17 cellular contexts compared by ENCODE assay signal in genomic region chr2:238890806-238891666, GRCh38. TPM values are rescaled to one million over a fixed set of nuclear protein-coding genes. Genes with fewer than 3 reads are reported as not detected.
DNase-seq lines count a peak whose midpoint lies in the region; TF ChIP-seq lines count a peak whose summit lies in the region.
"Had no signal": no experiment of that assay in that cellular context is flagged by ENCODE, and none has a peak within 500 bp of the region (broad histone marks: within the 10 kb centered on the region; RNA-seq: fewer than 3 reads in every experiment).

No MANE protein-coding gene starts in this region.

- H3K79me1 ChIP-seq in H9 (ENCODE audit: insufficient read depth, low read depth, low read length, poor library complexity, severe bottlenecking): no peaks in the 10 kb centered on the region

- H3K56ac ChIP-seq in H9 (ENCODE audit: insufficient read length, low read depth, low read length): no peak overlapping the region

- no peaks in the 10 kb centered on the region for H3K4me1 ChIP-seq in H9 (ENCODE audit: insufficient read depth, low read length)
- H3K4me1 ChIP-seq in adipocyte (ENCODE audit: control insufficient read depth, insufficient read depth, low read length): peaks cover 58% of the 10 kb centered on the region
- peaks cover 16% of the 10 kb centered on the region for H3K4me1 ChIP-seq in neural progenitor cell
- H3K4me1 ChIP-seq in suprapubic skin: peaks cover 23% of the 10 kb centered on the region

- H4K91ac ChIP-seq in H9 (ENCODE audit: insufficient read length, low read depth, low read length): no peak overlapping the region

- WGBS in H9 (ENCODE audit: extremely low coverage, insufficient read length, low lambda C conversion rate): no CpG with 5 or more reads among the region's 30 CpGs
- WGBS in suprapubic skin: 75% methylated on average over 26 of the region's 30 CpGs

- DNase-seq in H9 (no peak), adipocyte (ENCODE audit: low read depth) (no peak), neural progenitor cell (ENCODE audit: low spot score) (no peak), suprapubic skin (ENCODE audit: low spot score in 2 of 2) (no peak), GM10248 (ENCODE audit: extremely low spot score) (no peak), SIG-M5 (lab: John Stamatoyannopoulos, UW) (no peak)
- no peak for DNase-seq in activated effector memory CD4-positive, alpha-beta T cell treated with Interleukin-2 at 50 U/mL for 16 hours
- DNase-seq: CD4-positive, CD25-positive, alpha-beta regulatory T cell; DMS79; IMR-90; NCI-H1436 treated with DMSO at 0.1 percent for 48 hours; NCI-H1930; NCI-H2227 treated with DMSO at 0.1 percent for 48 hours; NCI-H510A; PC-9 had no signal

- no peak overlapping the region for H2BK5ac ChIP-seq in H9 (ENCODE audit: insufficient read length, low read length)

- H3T11ph ChIP-seq in H9 (ENCODE audit: low read length): no peak overlapping the region

- no peaks in the 10 kb centered on the region for H3K9me3 ChIP-seq in H9 (ENCODE audit: control insufficient read depth, low read depth, low read length)
- no peaks in the 10 kb centered on the region for H3K9me3 ChIP-seq in adipocyte (ENCODE audit: control insufficient read depth, low read length)
- H3K9me3 ChIP-seq in neural progenitor cell (ENCODE audit: low read depth): no peaks in the 10 kb centered on the region
- no peaks in the 10 kb centered on the region for H3K9me3 ChIP-seq in suprapubic skin

- no peak overlapping the region for H2BK15ac ChIP-seq in H9 (ENCODE audit: low read depth, low read length)

- no peak overlapping the region for H2BK120ac ChIP-seq in H9 (ENCODE audit: low read depth, low read length, poor library complexity, severe bottlenecking)

- H3K27ac ChIP-seq in H9 (ENCODE audit: insufficient read length, low read depth, low read length) (no peak overlapping the region), neural progenitor cell (no peak overlapping the region), suprapubic skin (peak overlapping the region; percentile 27)
- H3K27ac ChIP-seq: KMS-11, PC-9 had no signal

- H3F3A ChIP-seq in neural progenitor cell (ENCODE audit: low read depth): no peaks in the 10 kb centered on the region

- H3K23me2 ChIP-seq in H9 (ENCODE audit: insufficient read length, low read depth, low read length, poor library complexity, severe bottlenecking): no peaks in the 10 kb centered on the region

- no peaks in the 10 kb centered on the region; a peak in 1 of 5 replicates for H3K9me3 Mint-ChIP-seq in H9
- peaks cover 6% of the 10 kb centered on the region for H3K9me3 Mint-ChIP-seq in neural progenitor cell
- H3K9me3 Mint-ChIP-seq: CD4-positive, CD25-positive, alpha-beta regulatory T cell had no signal

- H3K4me3 ChIP-seq in adipocyte (ENCODE audit: low read length) (no peak overlapping the region), neural progenitor cell (no peak overlapping the region), suprapubic skin (no peak overlapping the region)
- H3K4me3 ChIP-seq: PC-9 had no signal

- H4K8ac ChIP-seq in H9 (replicated peaks; ENCODE audit: insufficient read length, low read depth, low read length): no peak overlapping the region

- H3K27ac Mint-ChIP-seq in H9: no peak overlapping the region
- peak overlapping the region; percentile 72 for H3K27ac Mint-ChIP-seq in neural progenitor cell
- H3K27ac Mint-ChIP-seq: CD4-positive, CD25-positive, alpha-beta regulatory T cell had no signal

- H2AFZ ChIP-seq in H9 (ENCODE audit: low read length) (no peak overlapping the region), neural progenitor cell (replicated peaks) (no peak overlapping the region)
- H2AFZ ChIP-seq: PC-9 had no signal

- no peaks in the 10 kb centered on the region for H3K79me2 ChIP-seq in H9 (ENCODE audit: insufficient read depth, low read length)
- H3K79me2 ChIP-seq in neural progenitor cell (ENCODE audit: low read depth): no peaks in the 10 kb centered on the region

- H3K9ac ChIP-seq in H9 (ENCODE audit: extremely low read depth, insufficient read length, low read length) (no peak overlapping the region), adipocyte (ENCODE audit: low read length) (peak overlapping the region; percentile 26), neural progenitor cell (no peak overlapping the region)
- H3K9ac ChIP-seq: KMS-11 had no signal

- H3K4me1 Mint-ChIP-seq in H9 (peaks cover 9 to 11% of the 10 kb centered on the region in 2 experiments), neural progenitor cell (peaks cover 31% of the 10 kb centered on the region)
- H3K4me1 Mint-ChIP-seq: CD4-positive, CD25-positive, alpha-beta regulatory T cell had no signal

- no peak overlapping the region for H4K5ac ChIP-seq in H9 (ENCODE audit: insufficient read length, low read depth, low read length)

- no peak overlapping the region for H2AK5ac ChIP-seq in H9 (ENCODE audit: insufficient read length, low read length)

- peaks cover 0 to 6% (median 3%) of the 10 kb centered on the region in 3 experiments; a peak in 1 of 7 replicates for H3K36me3 Mint-ChIP-seq in H9 (ENCODE audit: insufficient read depth in 1 of 3, low read depth in 3 of 3)
- peaks cover 2% of the 10 kb centered on the region for H3K36me3 Mint-ChIP-seq in neural progenitor cell
- H3K36me3 Mint-ChIP-seq: CD4-positive, CD25-positive, alpha-beta regulatory T cell had no signal

- H3K36me3 ChIP-seq in adipocyte (ENCODE audit: control insufficient read depth, insufficient read depth, low read length, severe bottlenecking) (peaks cover 57% of the 10 kb centered on the region), neural progenitor cell (no peaks in the 10 kb centered on the region), suprapubic skin (no peaks in the 10 kb centered on the region)

- H4K20me1 ChIP-seq in H9 (ENCODE audit: control insufficient read depth, insufficient read depth, insufficient read length) (no peaks in the 10 kb centered on the region), neural progenitor cell (ENCODE audit: low read depth) (no peaks in the 10 kb centered on the region)

- no peak overlapping the region for H2BK12ac ChIP-seq in H9 (ENCODE audit: insufficient read length, low read depth, low read length)

- TF ChIP-seq EP300 in suprapubic skin (IDR thresholded peaks at IDR 0.05): no peak

- no peak for TF ChIP-seq CTCF in H9 (conservative IDR thresholded peaks at IDR 0.05)
- TF ChIP-seq CTCF in neural progenitor cell (IDR thresholded peaks at IDR 0.05): no peak
- TF ChIP-seq CTCF in suprapubic skin (IDR thresholded peaks at IDR 0.05): no peak
- TF ChIP-seq CTCF in GM10248 (IDR thresholded peaks at IDR 0.05; ENCODE audit: control extremely low read depth, extremely low read depth, low read depth, missing control alignments): no peak

- H3K27me3 Mint-ChIP-seq in H9 (ENCODE audit: low read depth): peaks cover 15% of the 10 kb centered on the region
- H3K27me3 Mint-ChIP-seq in neural progenitor cell (ENCODE audit: insufficient read depth, low read depth): peaks cover 2% of the 10 kb centered on the region
- H3K27me3 Mint-ChIP-seq: CD4-positive, CD25-positive, alpha-beta regulatory T cell had no signal

- H2BK20ac ChIP-seq in H9 (ENCODE audit: low read depth, low read length, poor library complexity, severe bottlenecking): no peak overlapping the region

- H3K4me3 Mint-ChIP-seq in H9 (no peak overlapping the region), neural progenitor cell (no peak overlapping the region)
- H3K4me3 Mint-ChIP-seq: CD4-positive, CD25-positive, alpha-beta regulatory T cell had no signal

- H3K4me2 ChIP-seq in H9 (ENCODE audit: insufficient read depth, insufficient read length, low read length) (no peak overlapping the region), neural progenitor cell (no peak overlapping the region)
- H3K4me2 ChIP-seq: KMS-11, PC-9 had no signal

- POLR2A ChIA-PET in GM10248 (lab: Yijun Ruan, JAX): no interaction called here

- H3K27me3 ChIP-seq in H9 (ENCODE audit: insufficient read depth, low read length) (no peaks in the 10 kb centered on the region; the same call in 1 of the 2 replicates), adipocyte (replicated peaks; ENCODE audit: control insufficient read depth, insufficient read depth, low read length) (no peaks in the 10 kb centered on the region), neural progenitor cell (no peaks in the 10 kb centered on the region), suprapubic skin (no peaks in the 10 kb centered on the region)

- H3K18ac ChIP-seq in H9 (ENCODE audit: insufficient read length, low read depth, low read length): no peak overlapping the region

- 0 out of 2 replicates have a peak overlapping the region, but pooled peaks have one; percentile 12 for H3K14ac ChIP-seq in H9 (ENCODE audit: insufficient read depth, low read length)

- CTCF ChIA-PET in GM10248 (lab: Yijun Ruan, JAX): no interaction called here

- H3K23ac ChIP-seq in H9 (ENCODE audit: insufficient read length, low read depth, low read length): no peak overlapping the region

- no peak overlapping the region for H3K4ac ChIP-seq in H9 (ENCODE audit: low read depth, low read length)

- no peak for TF ChIP-seq POLR2A in suprapubic skin (IDR thresholded peaks at IDR 0.05)

RNA-seq across cellular contexts. Expression of gene TWIST2, which starts 43.2 kb away (rescaled TPM):
- total RNA-seq in H9 (2021) (0.22 and 0.33 TPM in 2 replicates), neural progenitor cell (ENCODE audit: low replicate concordance) (0.51 and 1.7 TPM in 2 replicates), suprapubic skin (10 to 100 TPM; 14.7 to 72.7 (median 30.4) TPM)
- total RNA-seq: A673; CD4-positive, CD25-positive, alpha-beta regulatory T cell had no signal
